ENCODE assay signal across 19 cellular contexts in the genomic region with DNA sequence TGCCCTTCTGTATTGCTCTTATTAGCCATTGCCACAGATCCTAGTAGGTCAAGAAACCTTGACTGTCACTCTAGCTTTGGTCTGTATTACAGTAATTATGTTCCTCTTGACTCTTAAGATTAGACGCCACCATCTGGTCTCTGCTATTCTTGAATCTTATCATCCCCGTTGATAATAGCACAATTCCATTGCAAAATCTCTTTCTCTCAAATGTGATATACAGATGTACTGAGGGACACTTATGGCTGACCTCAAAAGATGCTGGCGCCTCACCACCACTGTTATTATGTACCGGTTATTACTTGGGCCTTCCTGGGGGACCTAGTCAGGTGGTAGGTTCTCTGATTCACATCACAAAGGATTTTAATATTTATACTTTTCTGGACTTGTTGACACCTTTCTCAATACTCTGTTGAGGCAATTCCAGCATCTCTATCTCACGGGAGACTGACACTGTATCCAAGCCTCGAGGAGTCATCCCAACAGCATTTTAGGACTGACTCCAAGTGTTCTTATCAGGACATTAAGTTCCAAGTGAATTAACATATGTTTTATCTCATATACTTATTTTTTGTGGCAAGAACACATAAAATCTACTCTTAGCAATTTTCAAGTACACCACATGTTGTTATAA.
"Had no signal": no experiment of that assay in that cellular context is flagged by ENCODE, and none has a peak within 500 bp of the region (broad histone marks: within the 10 kb centered on the region; RNA-seq: fewer than 3 reads in every experiment).

No MANE protein-coding gene starts in this region.

- H3K4me3 ChIP-seq: body of pancreas, coronary artery, lower lobe of right lung, pancreas, thoracic aorta, upper lobe of left lung had no signal

- ATAC-seq: activated T-helper 17 cell treated with anti-CD3 and anti-CD28 coated beads, Interleukin-2, amount 50 U/mL, for 72 hours; body of pancreas; lower lobe of right lung; naive thymus-derived CD8-positive, alpha-beta T cell; pancreas; sciatic nerve; stimulated activated naive B cell treated with anti-CD40 and anti-IgM and Interleukin-4, amounts not matched to agents 10 μg/mL and 1 μg/mL and 100 μg/mL, for 72 hours had no signal

- DNase-seq: activated B cell treated with CpG ODN at 0.5 μM for 24 hours; activated CD4-positive, alpha-beta memory T cell treated with anti-CD3 and anti-CD28 coated beads, Interleukin-2, amount 10 ng/mL, durations not matched to agents 7 days and 5 days; activated CD4-positive, alpha-beta T cell treated with anti-CD3 and anti-CD28 coated beads for 4 hours; activated naive CD4-positive, alpha-beta T cell; activated naive CD8-positive, alpha-beta T cell treated with anti-CD3 and anti-CD28 coated beads for 36 hours; activated T-cell treated with anti-CD3 and anti-CD28 coated beads, Interleukin-2, amount 50 U/mL, for 1 hour; body of pancreas; central memory CD4-positive, alpha-beta T cell; lower lobe of right lung; naive thymus-derived CD8-positive, alpha-beta T cell; pancreas; stimulated activated naive B cell treated with anti-CD40 and anti-IgM and Interleukin-4, amounts not matched to agents 10 μg/mL and 1 μg/mL and 100 μg/mL, for 72 hours; SW 1271; T-helper 2 cell; upper lobe of left lung had no signal
